ENCODE assay signal across 22 cellular contexts in genomic region chr4:159551268-159551667, GRCh38.
DNase-seq lines count a peak whose midpoint lies in the region; ATAC-seq and TF ChIP-seq lines count a peak whose summit lies in the region.
"Had no signal": no experiment of that assay in that cellular context is flagged by ENCODE, and none has a peak within 500 bp of the region (broad histone marks: within the 10 kb centered on the region; RNA-seq: fewer than 3 reads in every experiment).

No MANE protein-coding gene starts in this region.

- H3K4me3 ChIP-seq in GM23338 (no peak overlapping the region), adipocyte (ENCODE audit: low read length) (peak overlapping the region; percentile 18), fibroblast of mammary gland (ENCODE audit: control insufficient read depth, low read depth, low read length) (no peak overlapping the region), gastrocnemius medialis (no peak overlapping the region)
- H3K4me3 ChIP-seq: A549; BLaER1 treated with 17β-estradiol and CSF1 and Interleukin-3, amounts not matched to agents 10 nM and 100 nM had no signal

- H3K9ac ChIP-seq in adipocyte (ENCODE audit: low read length), result no peak overlapping the region
- H3K9ac ChIP-seq: BLaER1 treated with 17β-estradiol and CSF1 and Interleukin-3, amounts not matched to agents 10 nM and 100 nM had no signal

- no peak for TF ChIP-seq POLR2A in gastrocnemius medialis (IDR thresholded peaks at IDR 0.05)

- intact Hi-C loops in gastrocnemius medialis (cut with DNase I; ENCODE audit: low total_unique reads), result no loop called here
- intact Hi-C loops in CD14-positive monocyte (cut with micrococcal nuclease), result no loop called here
- intact Hi-C loops in head of caudate nucleus (cut with DNase I), result no loop called here

- H3K27ac ChIP-seq in GM23338 (ENCODE audit: low read depth), result no peak overlapping the region
- H3K27ac ChIP-seq in gastrocnemius medialis, result no peak overlapping the region
- H3K27ac ChIP-seq: A549; BLaER1 treated with 17β-estradiol and CSF1 and Interleukin-3, amounts not matched to agents 10 nM and 100 nM had no signal

- TF ChIP-seq CTCF in GM23338 (conservative IDR thresholded peaks at IDR 0.05; ENCODE audit: low read depth in 2 of 2), result no peak
- TF ChIP-seq CTCF in fibroblast of mammary gland (conservative IDR thresholded peaks at IDR 0.05; ENCODE audit: control insufficient read depth, insufficient read depth, low read depth, low read length), result no peak
- no peak for TF ChIP-seq CTCF in gastrocnemius medialis (IDR thresholded peaks at IDR 0.05 in 4 of 5, conservative IDR thresholded peaks at IDR 0.05 in 1 of 5)
- TF ChIP-seq CTCF in CD14-positive monocyte (IDR thresholded peaks at IDR 0.05), result no peak

- H3K4me1 ChIP-seq in GM23338 (ENCODE audit: insufficient read depth), result no peaks in the 10 kb centered on the region; the same call in 1 of the 2 replicates
- peaks cover 23% of the 10 kb centered on the region for H3K4me1 ChIP-seq in adipocyte (ENCODE audit: control insufficient read depth, insufficient read depth, low read length)
- H3K4me1 ChIP-seq in gastrocnemius medialis, result no peaks in the 10 kb centered on the region
- H3K4me1 ChIP-seq: A549 had no signal

- H3K27me3 ChIP-seq in GM23338 (ENCODE audit: insufficient read depth), result no peaks in the 10 kb centered on the region
- H3K27me3 ChIP-seq in adipocyte (replicated peaks; ENCODE audit: control insufficient read depth, insufficient read depth, low read length), result no peaks in the 10 kb centered on the region
- no peaks in the 10 kb centered on the region for H3K27me3 ChIP-seq in gastrocnemius medialis
- H3K27me3 ChIP-seq: BLaER1 treated with 17β-estradiol and CSF1 and Interleukin-3, amounts not matched to agents 10 nM and 100 nM had no signal

- no peaks in the 10 kb centered on the region for H4K20me1 ChIP-seq in GM23338 (replicated peaks; ENCODE audit: insufficient read depth)
- H4K20me1 ChIP-seq: BLaER1 treated with 17β-estradiol and CSF1 and Interleukin-3, amounts not matched to agents 10 nM and 100 nM had no signal

- H3K36me3 ChIP-seq in GM23338 (ENCODE audit: insufficient read depth) (no peaks in the 10 kb centered on the region), adipocyte (ENCODE audit: control insufficient read depth, insufficient read depth, low read length, severe bottlenecking) (no peaks in the 10 kb centered on the region), gastrocnemius medialis (no peaks in the 10 kb centered on the region)
- H3K36me3 ChIP-seq: BLaER1 treated with 17β-estradiol and CSF1 and Interleukin-3, amounts not matched to agents 10 nM and 100 nM had no signal

- H3K27ac Mint-ChIP-seq in GM23338 (no peak overlapping the region), CD14-positive monocyte (no peak overlapping the region)
- H3K27ac Mint-ChIP-seq: CD8-positive, alpha-beta memory T cell had no signal

- no peak for ATAC-seq in GM23338
- ATAC-seq in gastrocnemius medialis, result peak; percentile 39 to 46
- ATAC-seq in SK-N-SH treated with all-trans-retinoic acid at 6 μM for 48 hours, result no peak
- ATAC-seq: A549, HepG2, PC-3 had no signal

- H3F3A ChIP-seq in GM23338 (replicated peaks; ENCODE audit: low read depth), result no peaks in the 10 kb centered on the region

- DNase-seq in GM23338 (ENCODE audit: low spot score) (no peak), adipocyte (ENCODE audit: low read depth) (no peak), fibroblast of mammary gland (ENCODE audit: low read depth) (peak; percentile 35), gastrocnemius medialis (no peak), CD14-positive monocyte (ENCODE audit: low spot score) (no peak), head of caudate nucleus (no peak), NCI-H1048 (lab: John Stamatoyannopoulos, UW) (no peak)
- DNase-seq: CD8-positive, alpha-beta memory T cell; DMS53; EL; KBM-7; NCI-H1436; NCI-H1930; NCI-H226; NCI-H524 treated with DMSO at 0.1 percent for 48 hours; PC-3; RPMI8226; SHP77 treated with DMSO at 0.1 percent for 48 hours had no signal

- in situ Hi-C loops in gastrocnemius medialis (cut with MboI; ENCODE audit: low sequenced_read_pairs in 4 of 4), result no loop called here

- peak overlapping the region; percentile 63; the same call in 1 of the 2 replicates for H2AFZ ChIP-seq in GM23338

- H3K79me2 ChIP-seq in GM23338 (replicated peaks; ENCODE audit: insufficient read depth), result no peaks in the 10 kb centered on the region

- H3K4me3 Mint-ChIP-seq in GM23338 (no peak overlapping the region), CD14-positive monocyte (no peak overlapping the region)
- H3K4me3 Mint-ChIP-seq: CD8-positive, alpha-beta memory T cell had no signal

- H3K9me2 ChIP-seq in GM23338 (ENCODE audit: insufficient read depth), result peaks cover 16% of the 10 kb centered on the region; the same call in 1 of the 2 replicates

- H3K9me3 ChIP-seq in adipocyte (ENCODE audit: control insufficient read depth, low read length) (no peaks in the 10 kb centered on the region), gastrocnemius medialis (no peaks in the 10 kb centered on the region)
- H3K9me3 ChIP-seq: A549; BLaER1 treated with 17β-estradiol and CSF1 and Interleukin-3, amounts not matched to agents 10 nM and 100 nM had no signal

- H3K27me3 Mint-ChIP-seq in GM23338 (ENCODE audit: insufficient read depth, low read depth, poor library complexity) (peaks cover 3% of the 10 kb centered on the region), CD14-positive monocyte (ENCODE audit: low read depth in 3 of 3) (peaks cover 0 to 2% (median 2%) of the 10 kb centered on the region in 3 donors)
- H3K27me3 Mint-ChIP-seq: CD8-positive, alpha-beta memory T cell had no signal

- H3K36me3 Mint-ChIP-seq in GM23338 (ENCODE audit: low read depth) (no peaks in the 10 kb centered on the region), CD14-positive monocyte (no peaks in the 10 kb centered on the region)
- H3K36me3 Mint-ChIP-seq: CD8-positive, alpha-beta memory T cell had no signal

- no peaks in the 10 kb centered on the region for H3K4me1 Mint-ChIP-seq in GM23338
- no peaks in the 10 kb centered on the region for H3K4me1 Mint-ChIP-seq in CD14-positive monocyte
- H3K4me1 Mint-ChIP-seq: CD8-positive, alpha-beta memory T cell had no signal

- H3K4me2 ChIP-seq in GM23338, result no peak overlapping the region
- H3K4me2 ChIP-seq: A549; BLaER1 treated with 17β-estradiol and CSF1 and Interleukin-3, amounts not matched to agents 10 nM and 100 nM had no signal

- H3K9me3 Mint-ChIP-seq in GM23338 (no peaks in the 10 kb centered on the region), CD14-positive monocyte (peaks cover 0 to 2% (median 0%) of the 10 kb centered on the region in 7 donors)
- H3K9me3 Mint-ChIP-seq: CD8-positive, alpha-beta memory T cell had no signal

TF ChIP-seq in GM23338, 12 proteins besides CTCF, POLR2A, EP300 and RAD21 (continues in another document):
- TF ChIP-seq, protein P1, sequence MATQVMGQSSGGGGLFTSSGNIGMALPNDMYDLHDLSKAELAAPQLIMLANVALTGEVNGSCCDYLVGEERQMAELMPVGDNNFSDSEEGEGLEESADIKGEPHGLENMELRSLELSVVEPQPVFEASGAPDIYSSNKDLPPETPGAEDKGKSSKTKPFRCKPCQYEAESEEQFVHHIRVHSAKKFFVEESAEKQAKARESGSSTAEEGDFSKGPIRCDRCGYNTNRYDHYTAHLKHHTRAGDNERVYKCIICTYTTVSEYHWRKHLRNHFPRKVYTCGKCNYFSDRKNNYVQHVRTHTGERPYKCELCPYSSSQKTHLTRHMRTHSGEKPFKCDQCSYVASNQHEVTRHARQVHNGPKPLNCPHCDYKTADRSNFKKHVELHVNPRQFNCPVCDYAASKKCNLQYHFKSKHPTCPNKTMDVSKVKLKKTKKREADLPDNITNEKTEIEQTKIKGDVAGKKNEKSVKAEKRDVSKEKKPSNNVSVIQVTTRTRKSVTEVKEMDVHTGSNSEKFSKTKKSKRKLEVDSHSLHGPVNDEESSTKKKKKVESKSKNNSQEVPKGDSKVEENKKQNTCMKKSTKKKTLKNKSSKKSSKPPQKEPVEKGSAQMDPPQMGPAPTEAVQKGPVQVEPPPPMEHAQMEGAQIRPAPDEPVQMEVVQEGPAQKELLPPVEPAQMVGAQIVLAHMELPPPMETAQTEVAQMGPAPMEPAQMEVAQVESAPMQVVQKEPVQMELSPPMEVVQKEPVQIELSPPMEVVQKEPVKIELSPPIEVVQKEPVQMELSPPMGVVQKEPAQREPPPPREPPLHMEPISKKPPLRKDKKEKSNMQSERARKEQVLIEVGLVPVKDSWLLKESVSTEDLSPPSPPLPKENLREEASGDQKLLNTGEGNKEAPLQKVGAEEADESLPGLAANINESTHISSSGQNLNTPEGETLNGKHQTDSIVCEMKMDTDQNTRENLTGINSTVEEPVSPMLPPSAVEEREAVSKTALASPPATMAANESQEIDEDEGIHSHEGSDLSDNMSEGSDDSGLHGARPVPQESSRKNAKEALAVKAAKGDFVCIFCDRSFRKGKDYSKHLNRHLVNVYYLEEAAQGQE (IDR thresholded peaks at IDR 0.05; ENCODE audit: unreplicated experiment), result no peak
- TF ChIP-seq CREB1 (CRISPR knock-in tag; IDR thresholded peaks at IDR 0.05; ENCODE audit: low read depth) (no peak), ZNF331 (CRISPR knock-in tag; IDR thresholded peaks at IDR 0.05; ENCODE audit: low read depth) (no peak)

TF ChIP-seq in SK-N-SH treated with all-trans-retinoic acid at 6 μM for 48 hours, 23 proteins besides CTCF, POLR2A, EP300 and RAD21:
- TF ChIP-seq ZFP30 (CRISPR knock-in tag; IDR thresholded peaks at IDR 0.05), result no peak
- TF ChIP-seq GLIS3 (CRISPR knock-in tag; IDR thresholded peaks at IDR 0.05), result no peak
- TF ChIP-seq, protein P2, sequence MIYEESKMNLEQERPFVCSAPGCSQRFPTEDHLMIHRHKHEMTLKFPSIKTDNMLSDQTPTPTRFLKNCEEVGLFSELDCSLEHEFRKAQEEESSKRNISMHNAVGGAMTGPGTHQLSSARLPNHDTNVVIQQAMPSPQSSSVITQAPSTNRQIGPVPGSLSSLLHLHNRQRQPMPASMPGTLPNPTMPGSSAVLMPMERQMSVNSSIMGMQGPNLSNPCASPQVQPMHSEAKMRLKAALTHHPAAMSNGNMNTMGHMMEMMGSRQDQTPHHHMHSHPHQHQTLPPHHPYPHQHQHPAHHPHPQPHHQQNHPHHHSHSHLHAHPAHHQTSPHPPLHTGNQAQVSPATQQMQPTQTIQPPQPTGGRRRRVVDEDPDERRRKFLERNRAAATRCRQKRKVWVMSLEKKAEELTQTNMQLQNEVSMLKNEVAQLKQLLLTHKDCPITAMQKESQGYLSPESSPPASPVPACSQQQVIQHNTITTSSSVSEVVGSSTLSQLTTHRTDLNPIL (CRISPR knock-in tag; IDR thresholded peaks at IDR 0.05; ENCODE audit: low read depth), result no peak
- no peak for TF ChIP-seq ISL1 (CRISPR knock-in tag; IDR thresholded peaks at IDR 0.05)

Comparison
In these comparisons a context has a peak if more than half of its experiments do, and no peak if none do; other contexts are left out.
1. ATAC-seq: peak in gastrocnemius medialis (2 of 2); none in GM23338 (single experiment) and SK-N-SH treated with all-trans-retinoic acid at 6 μM for 48 hours (single experiment).